ENCODE assay signal across 9 cellular contexts in the genomic region with DNA sequence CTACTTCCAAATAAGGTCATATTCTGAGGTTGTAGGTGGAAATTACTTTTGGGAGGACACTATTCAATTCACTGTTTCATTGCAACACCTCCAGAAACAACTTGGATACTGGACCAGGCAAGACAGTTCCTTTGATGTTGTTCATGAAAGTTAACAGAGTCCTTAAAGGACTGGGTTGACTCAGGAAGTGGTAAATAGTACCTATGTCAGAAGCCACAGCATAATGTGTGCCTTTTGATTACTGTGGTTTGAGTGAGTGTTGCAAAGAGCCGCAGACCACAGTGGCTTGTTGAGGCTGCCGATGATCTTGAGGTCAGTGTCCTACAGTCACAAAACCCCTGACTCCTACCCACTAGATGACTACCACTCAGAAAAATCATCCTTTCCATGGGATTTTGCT. TPM values are rescaled to one million over a fixed set of nuclear protein-coding genes. Genes with fewer than 3 reads are reported as not detected.
DNase-seq lines count a peak whose midpoint lies in the region; ATAC-seq, FAIRE-seq and TF ChIP-seq lines count a peak whose summit lies in the region.
"Had no signal": no experiment of that assay in that cellular context is flagged by ENCODE, and none has a peak within 500 bp of the region (broad histone marks: within the 10 kb centered on the region; RNA-seq: fewer than 3 reads in every experiment).

No MANE protein-coding gene starts in this region.

- TF ChIP-seq EP300 in esophagus muscularis mucosa (IDR thresholded peaks at IDR 0.05) = no peak

- FAIRE-seq in islet of Langerhans (lab: Jason Lieb, UNC) (peak; percentile 5), HTR-8/SVneo (lab: Jason Lieb, UNC) (no peak)

- no peak for TF ChIP-seq CTCF in esophagus muscularis mucosa (IDR thresholded peaks at IDR 0.05)

- no peak for TF ChIP-seq POLR2A in esophagus muscularis mucosa (IDR thresholded peaks at IDR 0.05; ENCODE audit: low read depth)

- 87% methylated on average over 2 of the region's 2 CpGs for WGBS in esophagus muscularis mucosa

- H3K9me3 ChIP-seq in esophagus muscularis mucosa = no peaks in the 10 kb centered on the region

- ATAC-seq in GM19324 (IDR thresholded peaks at IDR 0.05; ENCODE audit: low FRiP score, unreplicated experiment) (peak; percentile 63), HG03108 (IDR thresholded peaks at IDR 0.05; ENCODE audit: unreplicated experiment) (peak; percentile 99)

- H3K4me1 ChIP-seq in esophagus muscularis mucosa = no peaks in the 10 kb centered on the region

- no peaks in the 10 kb centered on the region for H3K36me3 ChIP-seq in esophagus muscularis mucosa

- no peaks in the 10 kb centered on the region for H3K27me3 ChIP-seq in esophagus muscularis mucosa

- H3K4me3 ChIP-seq in esophagus muscularis mucosa = no peak overlapping the region
- H3K4me3 ChIP-seq: lung had no signal

- DNase-seq in UCSD-AML1 (lab: John Stamatoyannopoulos, UW; ENCODE audit: unreplicated experiment) (peak; percentile 49), globus pallidus (ENCODE audit: low spot score) (no peak), esophagus muscularis mucosa (ENCODE audit: extremely low spot score) (no peak), HTR-8/SVneo (ENCODE audit: insufficient read length, low spot score) (no peak), NCI-H187 (lab: John Stamatoyannopoulos, UW) (no peak)

- intact Hi-C loops in esophagus muscularis mucosa (cut with DNase I) = no loop called here

- H3K27ac ChIP-seq in esophagus muscularis mucosa (replicated peaks in 1 of 4) = no peak overlapping the region

RNA-seq across cellular contexts. Expression of a gene that starts 10.9 kb away (rescaled TPM):
- 1 to 10 TPM; 1.6 to 5.0 (median 2.2) TPM for total RNA-seq in esophagus muscularis mucosa
